21 cellular contexts compared by ENCODE assay signal in the genomic region with DNA sequence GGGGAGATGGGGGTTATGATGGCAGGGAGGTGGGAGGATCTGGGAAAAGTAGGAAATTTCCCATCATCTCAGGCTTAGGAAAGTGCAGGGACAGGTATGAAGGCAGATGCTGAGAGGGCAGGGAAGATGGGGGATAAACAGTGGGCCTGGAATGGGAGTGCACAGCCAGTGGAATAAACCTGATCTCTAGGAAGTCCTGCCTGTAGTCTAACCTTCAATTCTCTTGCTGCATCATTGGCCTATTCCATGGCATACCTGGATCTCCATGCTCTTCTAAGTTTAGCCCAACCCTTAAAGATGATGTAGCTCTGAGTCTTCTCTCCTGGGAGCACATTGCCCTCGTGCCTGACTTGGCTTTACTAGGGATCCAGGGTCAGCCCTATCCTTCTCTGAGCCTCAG. TPM values are rescaled to one million over a fixed set of nuclear protein-coding genes. Genes with fewer than 3 reads are reported as not detected.
DNase-seq lines count a peak whose midpoint lies in the region; TF ChIP-seq lines count a peak whose summit lies in the region.
"Had no signal": no experiment of that assay in that cellular context is flagged by ENCODE, and none has a peak within 500 bp of the region (broad histone marks: within the 10 kb centered on the region; RNA-seq: fewer than 3 reads in every experiment).

No MANE protein-coding gene starts in this region.

- H3K36me3 ChIP-seq in effector memory CD4-positive, alpha-beta T cell (ENCODE audit: control insufficient read depth, insufficient read depth, low read length), result no peaks in the 10 kb centered on the region

- H3K27me3 ChIP-seq in dorsolateral prefrontal cortex, result peaks cover 0 to 5% (median 0%) of the 10 kb centered on the region in 45 donors
- peaks cover 41% of the 10 kb centered on the region for H3K27me3 ChIP-seq in effector memory CD4-positive, alpha-beta T cell (replicated peaks; ENCODE audit: control insufficient read depth, insufficient read depth, low read length, poor library complexity, severe bottlenecking)

- no peak for DNase-seq in activated T-helper 1 cell treated with anti-CD3 and anti-CD28 coated beads, Interleukin-12 subunit alpha, Interleukin-12 subunit beta, Interleukin-2, Interleukin-4 antibody, amounts not matched to agents 30 ng/mL and 10 ng/mL and 1 ng/mL, durations not matched to agents 14 hours and 24 hours and 36 hours (ENCODE audit: low spot score)
- no peak for DNase-seq in dorsolateral prefrontal cortex
- DNase-seq in effector memory CD4-positive, alpha-beta T cell, result no peak
- no peak for DNase-seq in middle frontal gyrus (ENCODE audit: extremely low spot score, low spot score)
- DNase-seq: CD4-positive, alpha-beta T cell; COR-L47; DMS79; H9; KBM-7; NCI-H1092; NCI-H1436; NCI-H187 treated with DMSO at 0.1 percent for 48 hours; NCI-H2107; NCI-H2227 treated with DMSO at 0.1 percent for 48 hours; NCI-H510A; NCI-H748 treated with DMSO at 0.1 percent for 48 hours; PC-9; SHP77 treated with DMSO at 0.1 percent for 48 hours had no signal

- no peak overlapping the region for H3K27ac Mint-ChIP-seq in activated T-helper 1 cell treated with anti-CD3 and anti-CD28 coated beads, Interleukin-12 subunit alpha, Interleukin-12 subunit beta, Interleukin-2, Interleukin-4 antibody, amounts not matched to agents 30 ng/mL and 10 ng/mL and 1 ng/mL, durations not matched to agents 14 hours and 24 hours and 36 hours
- H3K27ac Mint-ChIP-seq: CD4-positive, alpha-beta T cell had no signal

- peak overlapping the region; percentile 16 for H3K4me3 Mint-ChIP-seq in activated T-helper 1 cell treated with anti-CD3 and anti-CD28 coated beads, Interleukin-12 subunit alpha, Interleukin-12 subunit beta, Interleukin-2, Interleukin-4 antibody, amounts not matched to agents 30 ng/mL and 10 ng/mL and 1 ng/mL, durations not matched to agents 14 hours and 24 hours and 36 hours
- H3K4me3 Mint-ChIP-seq: CD4-positive, alpha-beta T cell; H9 had no signal

- TF ChIP-seq CTCF in dorsolateral prefrontal cortex (IDR thresholded peaks at IDR 0.05 in 54 of 56, conservative IDR thresholded peaks at IDR 0.05 in 2 of 56; ENCODE audit: low read depth in 1 of 56, partially characterized antibody in 56 of 56), result no peak

- H3K4me1 Mint-ChIP-seq in activated T-helper 1 cell treated with anti-CD3 and anti-CD28 coated beads, Interleukin-12 subunit alpha, Interleukin-12 subunit beta, Interleukin-2, Interleukin-4 antibody, amounts not matched to agents 30 ng/mL and 10 ng/mL and 1 ng/mL, durations not matched to agents 14 hours and 24 hours and 36 hours (ENCODE audit: low read depth), result peaks cover 42% of the 10 kb centered on the region

- peaks cover 21% of the 10 kb centered on the region for H3K4me1 ChIP-seq in effector memory CD4-positive, alpha-beta T cell (ENCODE audit: control insufficient read depth, insufficient read depth, low read length, poor library complexity, severe bottlenecking)

- intact Hi-C loops in activated T-helper 1 cell treated with anti-CD3 and anti-CD28 coated beads, Interleukin-12 subunit alpha, Interleukin-12 subunit beta, Interleukin-2, Interleukin-4 antibody, amounts not matched to agents 30 ng/mL and 10 ng/mL and 1 ng/mL, durations not matched to agents 14 hours and 24 hours and 36 hours (cut with micrococcal nuclease), result loop anchor here (1.0 kb wide), 1 partner anchor 17 kb away; no protein-coding TSS in a partner anchor
- intact Hi-C loops in dorsolateral prefrontal cortex (cut with DNase I), result no loop called here

- H3K27ac ChIP-seq in dorsolateral prefrontal cortex (peak overlapping the region in 39 of 59 donors; percentile 3 to 95 (median 58)), temporal lobe (ENCODE audit: low read depth, low read length) (peak overlapping the region; percentile 66)
- H3K27ac ChIP-seq in effector memory CD4-positive, alpha-beta T cell (ENCODE audit: insufficient read depth, low read length, poor library complexity, severe bottlenecking), result no peak overlapping the region
- H3K27ac ChIP-seq: PC-9, RWPE1, SK-N-MC had no signal

- no peaks in the 10 kb centered on the region for H3K9me3 Mint-ChIP-seq in activated T-helper 1 cell treated with anti-CD3 and anti-CD28 coated beads, Interleukin-12 subunit alpha, Interleukin-12 subunit beta, Interleukin-2, Interleukin-4 antibody, amounts not matched to agents 30 ng/mL and 10 ng/mL and 1 ng/mL, durations not matched to agents 14 hours and 24 hours and 36 hours
- H3K9me3 Mint-ChIP-seq: CD4-positive, alpha-beta T cell; H9 had no signal

- H3K4me3 ChIP-seq in dorsolateral prefrontal cortex, result peak overlapping the region in 45 of 59 donors; percentile 4 to 84 (median 74)
- no peak overlapping the region for H3K4me3 ChIP-seq in effector memory CD4-positive, alpha-beta T cell (ENCODE audit: insufficient read depth, low read depth, low read length, poor library complexity, severe bottlenecking)
- H3K4me3 ChIP-seq: PC-9, SK-N-MC had no signal

- no peaks in the 10 kb centered on the region for H3K9me3 ChIP-seq in effector memory CD4-positive, alpha-beta T cell (ENCODE audit: control insufficient read depth, low read length)

- peaks cover 77% of the 10 kb centered on the region for H3K27me3 Mint-ChIP-seq in activated T-helper 1 cell treated with anti-CD3 and anti-CD28 coated beads, Interleukin-12 subunit alpha, Interleukin-12 subunit beta, Interleukin-2, Interleukin-4 antibody, amounts not matched to agents 30 ng/mL and 10 ng/mL and 1 ng/mL, durations not matched to agents 14 hours and 24 hours and 36 hours (ENCODE audit: insufficient read depth)

- H3K36me3 Mint-ChIP-seq in activated T-helper 1 cell treated with anti-CD3 and anti-CD28 coated beads, Interleukin-12 subunit alpha, Interleukin-12 subunit beta, Interleukin-2, Interleukin-4 antibody, amounts not matched to agents 30 ng/mL and 10 ng/mL and 1 ng/mL, durations not matched to agents 14 hours and 24 hours and 36 hours (ENCODE audit: low read depth), result peaks cover 5% of the 10 kb centered on the region

RNA-seq across cellular contexts. Expression of a gene that starts 2.7 kb away (rescaled TPM):
- not detected in 2 replicates for total RNA-seq in activated T-helper 1 cell treated with anti-CD3 and anti-CD28 coated beads, Interleukin-12 subunit alpha, Interleukin-12 subunit beta, Interleukin-2, Interleukin-4 antibody, amounts not matched to agents 30 ng/mL and 10 ng/mL and 1 ng/mL, durations not matched to agents 14 hours and 24 hours and 36 hours
- total RNA-seq in dorsolateral prefrontal cortex (100 to 1,000 TPM in 103 of 120 experiments, 10 to 100 TPM in 17; 56.3 to 240 (median 123) TPM), temporal lobe (98.8 TPM)
- total RNA-seq: CD4-positive, alpha-beta T cell; PC-9 had no signal

RNA-seq across cellular contexts. Expression of a gene that starts 25.4 kb away (rescaled TPM):
- not detected in 2 replicates for total RNA-seq in activated T-helper 1 cell treated with anti-CD3 and anti-CD28 coated beads, Interleukin-12 subunit alpha, Interleukin-12 subunit beta, Interleukin-2, Interleukin-4 antibody, amounts not matched to agents 30 ng/mL and 10 ng/mL and 1 ng/mL, durations not matched to agents 14 hours and 24 hours and 36 hours
- 100 to 1,000 TPM in 85 of 120 experiments, 10 to 100 TPM in 35; 30.2 to 650 (median 143) TPM for total RNA-seq in dorsolateral prefrontal cortex
- total RNA-seq in temporal lobe, result 0.98 TPM
- total RNA-seq: PC-9 had no signal

RNA-seq across cellular contexts. Expression of a gene that starts 32.6 kb away (rescaled TPM):
- total RNA-seq in activated T-helper 1 cell treated with anti-CD3 and anti-CD28 coated beads, Interleukin-12 subunit alpha, Interleukin-12 subunit beta, Interleukin-2, Interleukin-4 antibody, amounts not matched to agents 30 ng/mL and 10 ng/mL and 1 ng/mL, durations not matched to agents 14 hours and 24 hours and 36 hours, result not detected in 2 replicates
- total RNA-seq in dorsolateral prefrontal cortex (10 to 100 TPM in 116 of 120 experiments, 1 to 10 TPM in 4; 6.0 to 31.4 (median 15.6) TPM), temporal lobe (47.2 TPM)
- total RNA-seq: CD4-positive, alpha-beta T cell had no signal

RNA-seq across cellular contexts. Expression of a gene that starts 43.4 kb away (rescaled TPM):
- total RNA-seq in activated T-helper 1 cell treated with anti-CD3 and anti-CD28 coated beads, Interleukin-12 subunit alpha, Interleukin-12 subunit beta, Interleukin-2, Interleukin-4 antibody, amounts not matched to agents 30 ng/mL and 10 ng/mL and 1 ng/mL, durations not matched to agents 14 hours and 24 hours and 36 hours, result 102 and 104 TPM in 2 replicates
- total RNA-seq in dorsolateral prefrontal cortex (10 to 100 TPM; 15.8 to 40.9 (median 28.2) TPM), temporal lobe (5.4 TPM)

RNA-seq across cellular contexts. Expression of a gene that starts 53.1 kb away (rescaled TPM):
- total RNA-seq in activated T-helper 1 cell treated with anti-CD3 and anti-CD28 coated beads, Interleukin-12 subunit alpha, Interleukin-12 subunit beta, Interleukin-2, Interleukin-4 antibody, amounts not matched to agents 30 ng/mL and 10 ng/mL and 1 ng/mL, durations not matched to agents 14 hours and 24 hours and 36 hours, result 77.8 and 78.0 TPM in 2 replicates
- total RNA-seq in dorsolateral prefrontal cortex, result 100 to 1,000 TPM in 16 of 120 experiments, 10 to 100 TPM in 104; 61.2 to 124 (median 88.4) TPM
- total RNA-seq in temporal lobe, result 24.8 TPM

Comparison
In these comparisons a context has a peak if more than half of its experiments do, and no peak if none do; other contexts are left out.
1. RNA of a gene that starts 2.7 kb away (total RNA-seq): 56.3 to 240 TPM in dorsolateral prefrontal cortex and 98.8 TPM in temporal lobe (single experiment); not detected in activated T-helper 1 cell treated with anti-CD3 and anti-CD28 coated beads, Interleukin-12 subunit alpha, Interleukin-12 subunit beta, Interleukin-2, Interleukin-4 antibody, amounts not matched to agents 30 ng/mL and 10 ng/mL and 1 ng/mL, durations not matched to agents 14 hours and 24 hours and 36 hours; every median in the first group is over 10 times any median in the second.
2. RNA of a gene that starts 25.4 kb away (total RNA-seq): 30.2 to 650 TPM in dorsolateral prefrontal cortex; 0.98 TPM in temporal lobe (single experiment) and not detected in activated T-helper 1 cell treated with anti-CD3 and anti-CD28 coated beads, Interleukin-12 subunit alpha, Interleukin-12 subunit beta, Interleukin-2, Interleukin-4 antibody, amounts not matched to agents 30 ng/mL and 10 ng/mL and 1 ng/mL, durations not matched to agents 14 hours and 24 hours and 36 hours; every median in the first group is over 10 times any median in the second.